8 cellular contexts compared by ENCODE assay signal in genomic region chr14:23319746-23320583, GRCh38. TPM values are rescaled to one million over a fixed set of nuclear protein-coding genes. Genes with fewer than 3 reads are reported as not detected.
DNase-seq lines count a peak whose midpoint lies in the region; ATAC-seq and TF ChIP-seq lines count a peak whose summit lies in the region.

No MANE protein-coding gene starts in this region.

- H3K36me3 ChIP-seq in SK-N-SH (replicated peaks in 1 of 2; ENCODE audit: control insufficient read depth in 1 of 2, insufficient read depth in 2 of 2, low read length in 1 of 2) = peaks cover 35 to 52% of the 10 kb centered on the region in 2 experiments
- peaks cover 13 to 23% (median 19%) of the 10 kb centered on the region in 5 donors for H3K36me3 ChIP-seq in subcutaneous abdominal adipose tissue (ENCODE audit: control insufficient read depth in 5 of 5, insufficient read depth in 5 of 5, low read length in 5 of 5)

- WGBS in SK-N-SH (ENCODE audit: low lambda C conversion rate) = 97% methylated on average over 17 of the region's 17 CpGs

- ATAC-seq in SK-N-SH treated with all-trans-retinoic acid at 6 μM for 48 hours (no peak), GM21423 (IDR thresholded peaks at IDR 0.05; ENCODE audit: unreplicated experiment) (no peak)
- ATAC-seq in activated naive CD4-positive, alpha-beta T cell treated with anti-CD3 and anti-CD28 coated beads, Interleukin-2, amount 50 U/mL, for 72 hours = no peak

- H3K4me3 Mint-ChIP-seq in immature natural killer cell = peak overlapping the region; percentile 90 to 93 (median 91)

- H2AFZ ChIP-seq in SK-N-SH (ENCODE audit: low read depth) = peak overlapping the region; percentile 74

- no peak for DNase-seq in SK-N-SH
- DNase-seq in activated naive CD4-positive, alpha-beta T cell treated with anti-CD3 and anti-CD28 coated beads, Interleukin-2, amount 50 U/mL, for 72 hours (ENCODE audit: low spot score in 2 of 2) = peak in 1 of 2 donors; percentile 16
- no peak for DNase-seq in immature natural killer cell
- DNase-seq in NCI-H146 (lab: John Stamatoyannopoulos, UW) = no peak
- no peak for DNase-seq in MV-4-11 (lab: John Stamatoyannopoulos, UW)

- H3K79me2 ChIP-seq in SK-N-SH (ENCODE audit: insufficient read depth) = peaks cover 63% of the 10 kb centered on the region

- peaks cover 6 to 10% (median 7%) of the 10 kb centered on the region in 3 donors for H3K27me3 Mint-ChIP-seq in immature natural killer cell (ENCODE audit: low read depth in 3 of 3)

- H4K20me1 ChIP-seq in SK-N-SH (ENCODE audit: insufficient read depth) = no peaks in the 10 kb centered on the region

- H3K4me1 ChIP-seq in SK-N-SH (ENCODE audit: control insufficient read depth in 1 of 2, insufficient read depth in 2 of 2, low read depth in 1 of 2, low read length in 1 of 2) (peaks cover 13 to 19% of the 10 kb centered on the region in 2 experiments; a peak in 3 of 4 replicates), subcutaneous abdominal adipose tissue (ENCODE audit: control insufficient read depth in 5 of 5, insufficient read depth in 5 of 5, low read length in 5 of 5) (peaks cover 2 to 25% (median 24%) of the 10 kb centered on the region in 5 donors)

- peaks cover 40% of the 10 kb centered on the region for H3F3A ChIP-seq in SK-N-SH (replicated peaks; ENCODE audit: insufficient read depth)

- H3K9me2 ChIP-seq in SK-N-SH = no peaks in the 10 kb centered on the region

- peaks cover 0 to 7% of the 10 kb centered on the region in 2 donors for H3K9me3 Mint-ChIP-seq in activated naive CD4-positive, alpha-beta T cell treated with anti-CD3 and anti-CD28 coated beads, Interleukin-2, amount 50 U/mL, for 72 hours
- no peaks in the 10 kb centered on the region for H3K9me3 Mint-ChIP-seq in immature natural killer cell

- CTCF ChIA-PET in SK-N-SH (lab: Yijun Ruan, JAX) = interaction anchor here (0.7 to 13.2 kb wide), 9 partner anchors 9 to 240 kb away, joined by 3 to 179 read pairs (median 3); partner anchors contain the start of genes BCL2L2, CMTM5, HOMEZ and PPP1R3E

- TF ChIP-seq RAD21 in SK-N-SH (IDR thresholded peaks at IDR 0.05; ENCODE audit: low read length) = no peak

- POLR2A ChIA-PET in SK-N-SH (lab: Yijun Ruan, JAX) = interaction anchor here (1.0 to 3.5 kb wide), 8 partner anchors 9 to 45 kb away, joined by 4 to 34 read pairs (median 10); partner anchors contain the start of genes BCL2L2, EFS, HOMEZ and PPP1R3E

- H3K4me1 Mint-ChIP-seq in immature natural killer cell = peaks cover 27 to 36% of the 10 kb centered on the region in 2 donors

- peaks cover 30% of the 10 kb centered on the region in 2 donors for H3K36me3 Mint-ChIP-seq in activated naive CD4-positive, alpha-beta T cell treated with anti-CD3 and anti-CD28 coated beads, Interleukin-2, amount 50 U/mL, for 72 hours
- peaks cover 4 to 19% (median 10%) of the 10 kb centered on the region in 3 donors for H3K36me3 Mint-ChIP-seq in immature natural killer cell

- peak overlapping the region; percentile 54 for H3K4me2 ChIP-seq in SK-N-SH

- H3K4me3 ChIP-seq in SK-N-SH (ENCODE audit: low read depth in 2 of 2, low read length in 1 of 2) (peak overlapping the region; percentile 40 to 51; a peak in 3 of 4 replicates), subcutaneous abdominal adipose tissue (ENCODE audit: low read depth in 1 of 5, low read length in 5 of 5) (peak overlapping the region; percentile 53 to 79 (median 69))

- H3K27me3 ChIP-seq in SK-N-SH (ENCODE audit: insufficient read depth) = no peaks in the 10 kb centered on the region
- peaks cover 0 to 2% (median 0%) of the 10 kb centered on the region in 5 donors for H3K27me3 ChIP-seq in subcutaneous abdominal adipose tissue (ENCODE audit: control insufficient read depth in 5 of 5, insufficient read depth in 4 of 5, low read length in 5 of 5)

- H3K9ac ChIP-seq in SK-N-SH (peak overlapping the region; percentile 45; the same call in 1 of the 2 replicates), subcutaneous abdominal adipose tissue (ENCODE audit: low read length in 5 of 5) (peak overlapping the region; percentile 7 to 82 (median 64))

- H3K9me3 ChIP-seq in SK-N-SH (no peaks in the 10 kb centered on the region), subcutaneous abdominal adipose tissue (ENCODE audit: control insufficient read depth in 5 of 5, low read length in 5 of 5) (no peaks in the 10 kb centered on the region)

- TF ChIP-seq EP300 in SK-N-SH (IDR thresholded peaks at IDR 0.05; ENCODE audit: borderline replicate concordance in 1 of 2, low read depth in 1 of 2, low read length in 1 of 2) = no peak

- H3K27ac Mint-ChIP-seq in activated naive CD4-positive, alpha-beta T cell treated with anti-CD3 and anti-CD28 coated beads, Interleukin-2, amount 50 U/mL, for 72 hours = peak overlapping the region; percentile 99
- peak overlapping the region; percentile 97 to 100 (median 98) for H3K27ac Mint-ChIP-seq in immature natural killer cell

- no peak for TF ChIP-seq CTCF in SK-N-SH (IDR thresholded peaks at IDR 0.05)

- peak overlapping the region; percentile 88 to 91 for H3K27ac ChIP-seq in SK-N-SH (ENCODE audit: low read depth in 2 of 2, low read length in 1 of 2)
- H3K27ac ChIP-seq in subcutaneous abdominal adipose tissue (ENCODE audit: low read depth, low read length) = peak overlapping the region; percentile 97

TF ChIP-seq in SK-N-SH, 30 proteins besides CTCF, POLR2A, EP300 and RAD21 (continues in another document):
- TF ChIP-seq NFIC (IDR thresholded peaks at IDR 0.05; ENCODE audit: borderline replicate concordance) = no peak
- no peak for TF ChIP-seq SMC3 (IDR thresholded peaks at IDR 0.05; ENCODE audit: low read depth, low read length)
- TF ChIP-seq MXI1 (IDR thresholded peaks at IDR 0.05; ENCODE audit: low read depth, low read length) = no peak
- no peak for TF ChIP-seq JUND (IDR thresholded peaks at IDR 0.05)

TF ChIP-seq in SK-N-SH treated with all-trans-retinoic acid at 6 μM for 48 hours, 23 proteins besides CTCF, POLR2A, EP300 and RAD21 (continues in another document):
- TF ChIP-seq ZC3H10 (CRISPR knock-in tag; IDR thresholded peaks at IDR 0.05) (no peak), TOX (CRISPR knock-in tag; IDR thresholded peaks at IDR 0.05; ENCODE audit: borderline replicate concordance) (no peak), CREB5 (CRISPR knock-in tag; IDR thresholded peaks at IDR 0.05; ENCODE audit: low read depth) (no peak), TCF4 (CRISPR knock-in tag; IDR thresholded peaks at IDR 0.05; ENCODE audit: borderline replicate concordance) (no peak), ARNTL (CRISPR knock-in tag; IDR thresholded peaks at IDR 0.05; ENCODE audit: borderline replicate concordance, low read depth) (no peak)

RNA-seq across cellular contexts. Expression of gene PABPN1, which starts 1.3 kb away (rescaled TPM):
- polyA plus RNA-seq in SK-N-SH (2012; rRNA removed) (266 and 444 TPM in 2 replicates), immature natural killer cell (100 to 1,000 TPM in 2 of 3 donors, 10 to 100 TPM in 1; 86.2 to 114 (median 113) TPM)
- polyA plus RNA-seq in SK-N-SH (2012; cell fraction: cytosol; rRNA removed) = 167 and 172 TPM in 2 replicates
- polyA plus RNA-seq in SK-N-SH (2012; cell fraction: nucleus; rRNA removed) = 987 and 2,028 TPM in 2 replicates
- total RNA-seq in activated naive CD4-positive, alpha-beta T cell treated with anti-CD3 and anti-CD28 coated beads, Interleukin-2, amount 50 U/mL, for 72 hours = 100 to 1,000 TPM; 232 to 242 TPM

RNA-seq across cellular contexts. Expression of gene BCL2L2, which starts 13.3 kb away (rescaled TPM):
- polyA plus RNA-seq in SK-N-SH (2012; rRNA removed) (30.6 and 49.4 TPM in 2 replicates), immature natural killer cell (1 to 10 TPM in 1 of 3 donors, under 1 TPM in 2; 0.07 to 1.2 (median 0.69) TPM)
- polyA plus RNA-seq in SK-N-SH (2012; cell fraction: cytosol; rRNA removed) = 27.9 and 35.0 TPM in 2 replicates
- 84.6 and 96.8 TPM in 2 replicates for polyA plus RNA-seq in SK-N-SH (2012; cell fraction: nucleus; rRNA removed)
- 1 to 10 TPM; 1.7 to 2.3 TPM for total RNA-seq in activated naive CD4-positive, alpha-beta T cell treated with anti-CD3 and anti-CD28 coated beads, Interleukin-2, amount 50 U/mL, for 72 hours

RNA-seq across cellular contexts. Expression of gene PPP1R3E, which starts 17.3 kb away (rescaled TPM):
- 6.6 and 7.4 TPM in 2 replicates for polyA plus RNA-seq in SK-N-SH (2012; rRNA removed)
- polyA plus RNA-seq in SK-N-SH (2012; cell fraction: cytosol; rRNA removed) = 3.5 and 3.7 TPM in 2 replicates
- polyA plus RNA-seq in SK-N-SH (2012; cell fraction: nucleus; rRNA removed) = 42.7 and 51.8 TPM in 2 replicates
- total RNA-seq in activated naive CD4-positive, alpha-beta T cell treated with anti-CD3 and anti-CD28 coated beads, Interleukin-2, amount 50 U/mL, for 72 hours = 10 to 100 TPM; 26.6 to 49.8 TPM
- 1 to 10 TPM in 2 of 3 donors, not detected in 1; 1.4 to 2.0 TPM for polyA plus RNA-seq in immature natural killer cell

RNA-seq across cellular contexts. Expression of gene SLC22A17, which starts 32.7 kb away (rescaled TPM):
- polyA plus RNA-seq in SK-N-SH (2012; rRNA removed) (20.6 and 27.2 TPM in 2 replicates), immature natural killer cell (under 1 TPM in 1 of 3 donors, not detected in 2; 0.18 TPM)
- polyA plus RNA-seq in SK-N-SH (2012; cell fraction: cytosol; rRNA removed) = 6.7 and 12.0 TPM in 2 replicates
- polyA plus RNA-seq in SK-N-SH (2012; cell fraction: nucleus; rRNA removed) = 94.2 and 116 TPM in 2 replicates
- 1 to 10 TPM; 7.4 to 8.8 TPM for total RNA-seq in activated naive CD4-positive, alpha-beta T cell treated with anti-CD3 and anti-CD28 coated beads, Interleukin-2, amount 50 U/mL, for 72 hours

RNA-seq across cellular contexts. Expression of gene HOMEZ, which starts 34.0 kb away (rescaled TPM):
- polyA plus RNA-seq in SK-N-SH (2012; rRNA removed) = 7.7 and 8.7 TPM in 2 replicates
- 6.8 and 7.8 TPM in 2 replicates for polyA plus RNA-seq in SK-N-SH (2012; cell fraction: cytosol; rRNA removed)
- polyA plus RNA-seq in SK-N-SH (2012; cell fraction: nucleus; rRNA removed) = 8.6 and 11.1 TPM in 2 replicates
- total RNA-seq in activated naive CD4-positive, alpha-beta T cell treated with anti-CD3 and anti-CD28 coated beads, Interleukin-2, amount 50 U/mL, for 72 hours = 10 to 100 TPM in 1 of 2 donors, 1 to 10 TPM in 1; 6.4 to 15.1 TPM
- 1 to 10 TPM; 1.2 to 4.9 (median 2.1) TPM for polyA plus RNA-seq in immature natural killer cell

Comparison
In these comparisons a context has a peak if more than half of its experiments do, and no peak if none do; other contexts are left out.
1. RNA of gene BCL2L2, which starts 13.3 kb away (polyA plus RNA-seq): 27.9 to 96.8 TPM in SK-N-SH; 0.07 to 1.2 TPM in immature natural killer cell; every median in the first group is over 10 times any median in the second.